ENCODE assay signal across 38 cellular contexts in genomic region chr4:152571296-152571695, GRCh38.
"Had no signal": no experiment of that assay in that cellular context is flagged by ENCODE, and none has a peak within 500 bp of the region (broad histone marks: within the 10 kb centered on the region; RNA-seq: fewer than 3 reads in every experiment).

No MANE protein-coding gene starts in this region.

- H3K27me3 Mint-ChIP-seq: activated B cell treated with CpG ODN at 0.5 μM for 24 hours; activated CD4-positive, alpha-beta memory T cell treated with anti-CD3 and anti-CD28 coated beads for 36 hours; activated CD8-positive, alpha-beta T cell treated with anti-CD3 and anti-CD28 coated beads for 36 hours; activated naive CD4-positive, alpha-beta T cell treated with anti-CD3 and anti-CD28 coated beads, Interleukin-2, amount 50 U/mL, for 24 hours; activated naive CD8-positive, alpha-beta T cell; activated naive CD8-positive, alpha-beta T cell treated with anti-CD3 and anti-CD28 coated beads, Interleukin-2, amount 50 U/mL, for 24 hours; activated T-helper 17 cell treated with anti-CD3 and anti-CD28 coated beads, Interleukin-2, amount 50 U/mL, for 72 hours; brain had no signal

- H3K27ac Mint-ChIP-seq: activated B cell treated with CpG ODN at 0.5 μM for 24 hours; activated CD4-positive, alpha-beta memory T cell treated with anti-CD3 and anti-CD28 coated beads for 36 hours; activated CD4-positive, alpha-beta T cell treated with anti-CD3 and anti-CD28 coated beads, Interleukin-2, amount 10 ng/mL, durations not matched to agents 24 days and 14 days; activated CD8-positive, alpha-beta T cell treated with anti-CD3 and anti-CD28 coated beads for 36 hours; activated naive CD4-positive, alpha-beta T cell treated with anti-CD3 and anti-CD28 coated beads, Interleukin-2, amount 10 ng/mL, durations not matched to agents 7 days and 5 days; activated naive CD4-positive, alpha-beta T cell treated with anti-CD3 and anti-CD28 coated beads, Interleukin-2, amount 50 U/mL, for 24 hours; activated naive CD8-positive, alpha-beta T cell; activated naive CD8-positive, alpha-beta T cell treated with anti-CD3 and anti-CD28 coated beads, Interleukin-2, amount 10 ng/mL, durations not matched to agents 7 days and 5 days; activated naive CD8-positive, alpha-beta T cell treated with anti-CD3 and anti-CD28 coated beads, Interleukin-2, amount 50 U/mL, for 24 hours; activated T-cell treated with anti-CD3 and anti-CD28 coated beads, Interleukin-2, amount 50 U/mL, for 72 hours; activated T-helper 1 cell treated with anti-CD3 and anti-CD28 coated beads, Interleukin-12 subunit alpha, Interleukin-12 subunit beta, Interleukin-2, Interleukin-4 antibody, amounts not matched to agents 30 ng/mL and 10 ng/mL and 1 ng/mL, durations not matched to agents 14 hours and 24 hours and 36 hours; activated T-helper 17 cell treated with anti-CD3 and anti-CD28 coated beads, Interleukin-2, amount 50 U/mL, for 72 hours; brain; T-helper 1 cell treated with Interleukin-12 subunit alpha and Interleukin-12 subunit beta and Interleukin-4 antibody, amounts not matched to agents 30 μg/mL and 1 μg/mL, for 36 hours; T-helper 2 cell treated with Interferon-gamma antibody and Interleukin-4, amounts not matched to agents 5 μg/mL and 100 μg/mL, for 36 hours had no signal

- H3K4me1 Mint-ChIP-seq: activated CD4-positive, alpha-beta T cell treated with anti-CD3 and anti-CD28 coated beads, Interleukin-2, amount 10 ng/mL, durations not matched to agents 24 days and 14 days; activated naive CD4-positive, alpha-beta T cell treated with anti-CD3 and anti-CD28 coated beads, Interleukin-2, amount 10 ng/mL, durations not matched to agents 7 days and 5 days; activated naive CD4-positive, alpha-beta T cell treated with anti-CD3 and anti-CD28 coated beads, Interleukin-2, amount 50 U/mL, for 24 hours; activated naive CD8-positive, alpha-beta T cell treated with anti-CD3 and anti-CD28 coated beads, Interleukin-2, amount 50 U/mL, for 24 hours; activated T-helper 17 cell treated with anti-CD3 and anti-CD28 coated beads, Interleukin-2, amount 50 U/mL, for 72 hours; central memory CD8-positive, alpha-beta T cell had no signal

- ATAC-seq: activated CD8-positive, alpha-beta T cell treated with anti-CD3 and anti-CD28 coated beads for 36 hours; activated naive CD8-positive, alpha-beta T cell treated with anti-CD3 and anti-CD28 coated beads, Interleukin-2, amount 50 U/mL, for 24 hours; activated T-cell treated with anti-CD3 and anti-CD28 coated beads, Interleukin-2, amount 50 U/mL, for 4 hours; activated T-cell treated with anti-CD3 and anti-CD28 coated beads, Interleukin-2, amount 50 U/mL, for 72 hours; activated T-helper 17 cell treated with anti-CD3 and anti-CD28 coated beads, Interleukin-2, amount 50 U/mL, for 72 hours had no signal

- H3K36me3 Mint-ChIP-seq: activated CD4-positive, alpha-beta memory T cell treated with anti-CD3 and anti-CD28 coated beads for 36 hours; activated naive CD4-positive, alpha-beta T cell treated with anti-CD3 and anti-CD28 coated beads, Interleukin-2, amount 10 ng/mL, durations not matched to agents 7 days and 5 days; activated naive CD4-positive, alpha-beta T cell treated with anti-CD3 and anti-CD28 coated beads, Interleukin-2, amount 50 U/mL, for 24 hours; activated naive CD8-positive, alpha-beta T cell; activated naive CD8-positive, alpha-beta T cell treated with anti-CD3 and anti-CD28 coated beads, Interleukin-2, amount 10 ng/mL, durations not matched to agents 7 days and 5 days; brain had no signal

- H3K4me3 Mint-ChIP-seq: activated B cell treated with CpG ODN at 0.5 μM for 24 hours; activated CD4-positive, alpha-beta memory T cell treated with anti-CD3 and anti-CD28 coated beads for 36 hours; activated CD4-positive, alpha-beta T cell treated with anti-CD3 and anti-CD28 coated beads, Interleukin-2, amount 10 ng/mL, durations not matched to agents 24 days and 14 days; activated CD8-positive, alpha-beta T cell treated with anti-CD3 and anti-CD28 coated beads for 36 hours; activated naive CD4-positive, alpha-beta T cell treated with anti-CD3 and anti-CD28 coated beads, Interleukin-2, amount 10 ng/mL, durations not matched to agents 7 days and 5 days; activated naive CD4-positive, alpha-beta T cell treated with anti-CD3 and anti-CD28 coated beads, Interleukin-2, amount 50 U/mL, for 24 hours; activated naive CD8-positive, alpha-beta T cell; activated naive CD8-positive, alpha-beta T cell treated with anti-CD3 and anti-CD28 coated beads, Interleukin-2, amount 10 ng/mL, durations not matched to agents 7 days and 5 days; activated naive CD8-positive, alpha-beta T cell treated with anti-CD3 and anti-CD28 coated beads, Interleukin-2, amount 50 U/mL, for 24 hours; activated T-cell treated with anti-CD3 and anti-CD28 coated beads, Interleukin-2, amount 50 U/mL, for 4 hours; activated T-cell treated with anti-CD3 and anti-CD28 coated beads, Interleukin-2, amount 50 U/mL, for 72 hours; activated T-helper 1 cell treated with anti-CD3 and anti-CD28 coated beads, Interleukin-12 subunit alpha, Interleukin-12 subunit beta, Interleukin-2, Interleukin-4 antibody, amounts not matched to agents 30 ng/mL and 10 ng/mL and 1 ng/mL, durations not matched to agents 14 hours and 24 hours and 36 hours; activated T-helper 17 cell treated with anti-CD3 and anti-CD28 coated beads, Interleukin-2, amount 50 U/mL, for 72 hours; brain; central memory CD8-positive, alpha-beta T cell; T-helper 1 cell treated with Interleukin-12 subunit alpha and Interleukin-12 subunit beta and Interleukin-4 antibody, amounts not matched to agents 30 μg/mL and 1 μg/mL, for 36 hours; T-helper 2 cell treated with Interferon-gamma antibody and Interleukin-4, amounts not matched to agents 5 μg/mL and 100 μg/mL, for 36 hours had no signal

- H3K4me3 ChIP-seq: ascending aorta, cardiac muscle cell had no signal

- FAIRE-seq: bronchial epithelial cell, TTC549 had no signal

- DNase-seq: activated B cell treated with CpG ODN at 0.5 μM for 24 hours; activated CD4-positive, alpha-beta memory T cell treated with anti-CD3 and anti-CD28 coated beads for 36 hours; activated CD4-positive, alpha-beta T cell treated with anti-CD3 and anti-CD28 coated beads for 4 hours; activated CD4-positive, alpha-beta T cell treated with anti-CD3 and anti-CD28 coated beads, Interleukin-2, amount 10 ng/mL, durations not matched to agents 24 days and 14 days; activated CD4-positive, alpha-beta T cell treated with anti-CD3 and anti-CD28 coated beads, Interleukin-2, amount 50 U/mL, for 1 hour; activated CD4-positive, alpha-beta T cell treated with anti-CD3 and anti-CD28 coated beads, Interleukin-2, amount 50 U/mL, for 4 hours; activated CD4-positive, CD25-positive, alpha-beta regulatory T cell treated with anti-CD3 and anti-CD28 coated beads, Interleukin-2, amount 50 U/mL, for 72 hours; activated CD8-positive, alpha-beta memory T cell treated with anti-CD3 and anti-CD28 coated beads, Interleukin-2, amount 50 U/mL, for 4 hours; activated CD8-positive, alpha-beta T cell treated with anti-CD3 and anti-CD28 coated beads for 36 hours; activated effector memory CD4-positive, alpha-beta T cell treated with anti-CD3 and anti-CD28 coated beads, Interleukin-2, amount 50 U/mL, for 16 hours; activated gamma-delta T cell treated with Interleukin-2 at 50 U/mL for 16 hours; activated naive CD4-positive, alpha-beta T cell treated with anti-CD3 and anti-CD28 coated beads, Interleukin-2, amount 10 ng/mL, durations not matched to agents 7 days and 5 days; activated naive CD4-positive, alpha-beta T cell treated with Interleukin-2 at 50 U/mL for 16 hours; activated naive CD8-positive, alpha-beta T cell treated with anti-CD3 and anti-CD28 coated beads, Interleukin-2, amount 10 ng/mL, durations not matched to agents 7 days and 5 days; activated naive CD8-positive, alpha-beta T cell treated with anti-CD3 and anti-CD28 coated beads, Interleukin-2, amount 50 U/mL, for 24 hours; activated T-cell treated with anti-CD3 and anti-CD28 coated beads for 4 hours; activated T-cell treated with anti-CD3 and anti-CD28 coated beads, Interleukin-2, amount 50 U/mL, for 1 hour; activated T-cell treated with anti-CD3 and anti-CD28 coated beads, Interleukin-2, amount 50 U/mL, for 4 hours; activated T-cell treated with anti-CD3 and anti-CD28 coated beads, Interleukin-2, amount 50 U/mL, for 72 hours; amygdala; anterior cingulate cortex; caudate nucleus; cerebellar nuclear complex; T-helper 1 cell; T-helper 2 cell; T-helper 9 cell had no signal

- H3K9me3 Mint-ChIP-seq: activated B cell treated with CpG ODN at 0.5 μM for 24 hours; activated CD4-positive, alpha-beta memory T cell treated with anti-CD3 and anti-CD28 coated beads for 36 hours; activated CD8-positive, alpha-beta T cell treated with anti-CD3 and anti-CD28 coated beads for 36 hours; activated naive CD4-positive, alpha-beta T cell treated with anti-CD3 and anti-CD28 coated beads, Interleukin-2, amount 10 ng/mL, durations not matched to agents 7 days and 5 days; activated naive CD4-positive, alpha-beta T cell treated with anti-CD3 and anti-CD28 coated beads, Interleukin-2, amount 50 U/mL, for 24 hours; activated naive CD8-positive, alpha-beta T cell treated with anti-CD3 and anti-CD28 coated beads, Interleukin-2, amount 50 U/mL, for 24 hours; activated T-cell treated with anti-CD3 and anti-CD28 coated beads, Interleukin-2, amount 50 U/mL, for 4 hours; activated T-cell treated with anti-CD3 and anti-CD28 coated beads, Interleukin-2, amount 50 U/mL, for 72 hours; activated T-helper 1 cell treated with anti-CD3 and anti-CD28 coated beads, Interleukin-12 subunit alpha, Interleukin-12 subunit beta, Interleukin-2, Interleukin-4 antibody, amounts not matched to agents 30 ng/mL and 10 ng/mL and 1 ng/mL, durations not matched to agents 14 hours and 24 hours and 36 hours; activated T-helper 17 cell treated with anti-CD3 and anti-CD28 coated beads, Interleukin-2, amount 50 U/mL, for 72 hours; brain; central memory CD8-positive, alpha-beta T cell; T-helper 1 cell treated with Interleukin-12 subunit alpha and Interleukin-12 subunit beta and Interleukin-4 antibody, amounts not matched to agents 30 μg/mL and 1 μg/mL, for 36 hours; T-helper 2 cell treated with Interferon-gamma antibody and Interleukin-4, amounts not matched to agents 5 μg/mL and 100 μg/mL, for 36 hours had no signal
